ENCODE assay signal across 7 cellular contexts in genomic region chr1:181104042-181104789, GRCh38. TPM values are rescaled to one million over a fixed set of nuclear protein-coding genes. Genes with fewer than 3 reads are reported as not detected.
DNase-seq lines count a peak whose midpoint lies in the region; FAIRE-seq and TF ChIP-seq lines count a peak whose summit lies in the region.

No MANE protein-coding gene starts in this region.

- FAIRE-seq in GM19239 (lab: Jason Lieb, UNC), result peak; percentile 35
- FAIRE-seq in D721Med (lab: Jason Lieb, UNC), result no peak

- H3K27me3 ChIP-seq in MG63 (no peaks in the 10 kb centered on the region), mononuclear cell (ENCODE audit: insufficient read depth, low read length) (no peaks in the 10 kb centered on the region)

- no peaks in the 10 kb centered on the region for H3K36me3 ChIP-seq in MG63

- intact Hi-C loops in posterior cingulate gyrus (cut with DNase I), result loop anchor here (2.0 kb wide), 1 partner anchor 15 kb away; the partner anchor contains the start of gene IER5

- H3K27ac ChIP-seq in cingulate gyrus (ENCODE audit: low read depth, low read length), result peak overlapping the region; percentile 91

- no peak for TF ChIP-seq CTCF in D721Med (IDR thresholded peaks at IDR 0.05; ENCODE audit: insufficient read depth, missing control alignments)

- peaks cover 58% of the 10 kb centered on the region for H3K4me1 ChIP-seq in mononuclear cell (ENCODE audit: insufficient read depth, low read length)

- DNase-seq in GM19239 (ENCODE audit: insufficient read length, low spot score), result no peak
- no peak for DNase-seq in MG63
- DNase-seq in posterior cingulate gyrus, result no peak
- DNase-seq in D721Med (ENCODE audit: insufficient read length, low spot score), result no peak
- DNase-seq in activated CD4-positive, CD25-positive, alpha-beta regulatory T cell treated with anti-CD3 and anti-CD28 coated beads, Interleukin-2, amount 50 U/mL, for 72 hours, result no peak

- H3K4me3 ChIP-seq in MG63, result peak overlapping the region; percentile 86
- H3K4me3 ChIP-seq in mononuclear cell (ENCODE audit: low read length), result peak overlapping the region; percentile 60

- H3K9me3 ChIP-seq in MG63, result no peaks in the 10 kb centered on the region
- no peaks in the 10 kb centered on the region for H3K9me3 ChIP-seq in mononuclear cell (ENCODE audit: low read depth, low read length)

RNA-seq across cellular contexts. Expression of gene IER5, which starts 15.7 kb away (rescaled TPM):
- 10.5 and 17.8 TPM in 2 replicates for total RNA-seq in MG63 (2014; rRNA removed; shearing (Covaris generic); ENCODE audit: low replicate concordance)
- 170 TPM for total RNA-seq in mononuclear cell
